8 cellular contexts compared by ENCODE assay signal in the genomic region with DNA sequence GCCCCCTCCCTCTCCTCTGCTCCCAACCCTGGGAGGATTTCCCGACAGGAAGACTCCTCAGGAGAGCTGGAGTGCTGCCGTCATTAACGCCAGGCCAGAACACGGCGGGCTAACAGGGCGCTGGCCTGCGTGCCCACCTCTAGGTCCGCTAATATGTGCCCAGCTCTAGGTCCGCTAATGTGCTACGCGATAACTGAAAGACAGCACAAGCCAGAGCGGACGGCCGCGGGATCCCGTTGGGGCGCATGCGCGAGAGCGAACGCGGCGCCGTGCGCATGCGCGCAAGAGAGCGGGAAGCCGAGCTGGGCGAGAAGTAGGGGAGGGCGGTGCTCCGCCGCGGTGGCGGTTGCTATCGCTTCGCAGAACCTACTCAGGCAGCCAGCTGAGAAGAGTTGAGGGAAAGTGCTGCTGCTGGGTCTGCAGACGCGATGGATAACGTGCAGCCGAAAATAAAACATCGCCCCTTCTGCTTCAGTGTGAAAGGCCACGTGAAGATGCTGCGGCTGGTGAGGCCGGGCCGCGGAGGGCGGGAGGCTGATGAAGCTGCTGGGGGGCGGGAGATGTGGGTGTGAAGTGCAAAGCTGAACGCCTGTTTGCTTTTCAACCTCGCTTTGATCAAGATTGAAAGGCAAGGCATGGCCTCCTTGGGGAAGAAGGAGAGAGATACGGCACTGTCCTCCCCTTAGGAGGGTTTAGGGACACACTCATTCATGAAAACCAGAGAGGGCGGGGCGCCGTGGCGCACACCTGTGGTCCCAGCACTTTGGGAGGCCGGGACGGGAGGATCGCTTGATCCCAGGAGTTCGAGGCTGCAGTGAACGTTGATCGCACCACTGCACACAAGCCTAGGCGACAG. TPM values are rescaled to one million over a fixed set of nuclear protein-coding genes. Genes with fewer than 3 reads are reported as not detected.
A peak's percentile ranks its signal among the peaks of the same experiment; 100 is the strongest.
DNase-seq lines count a peak whose midpoint lies in the region; ATAC-seq and TF ChIP-seq lines count a peak whose summit lies in the region.

TSS of gene CKLF (plus strand) at position 289 of the 856 bp plus-strand sequence. CDS start at position 429, 140 bp downstream.

- peak within 1 kb of the TSS; percentile 90 to 98 (median 96) for H3K4me2 ChIP-seq in BLaER1 treated with 17β-estradiol and CSF1 and Interleukin-3, amounts not matched to agents 10 nM and 100 nM

- H3K27ac ChIP-seq in BLaER1 treated with 17β-estradiol and CSF1 and Interleukin-3, amounts not matched to agents 10 nM and 100 nM: peak within 1 kb of the TSS; percentile 88 to 99 (median 99)
- peak within 1 kb of the TSS; percentile 92 to 97 for H3K27ac ChIP-seq in liver (ENCODE audit: low read depth in 1 of 2, low read length in 2 of 2)

- peak within 1 kb of the TSS; percentile 64 to 89 (median 77) for H3K4me3 ChIP-seq in BLaER1 treated with 17β-estradiol and CSF1 and Interleukin-3, amounts not matched to agents 10 nM and 100 nM
- H3K4me3 ChIP-seq in liver (ENCODE audit: low read depth in 1 of 3, low read length in 3 of 3): peak within 1 kb of the TSS; percentile 57 to 96 (median 88)

- H3K4me1 ChIP-seq in BLaER1 treated with 17β-estradiol and CSF1 and Interleukin-3, amounts not matched to agents 10 nM and 100 nM: peaks cover 82 to 97% (median 86%) of the 10 kb centered on the region in 10 experiments
- H3K4me1 ChIP-seq in liver (ENCODE audit: control insufficient read depth in 4 of 4, insufficient read depth in 4 of 4, low read length in 3 of 4): peaks cover 2 to 31% (median 22%) of the 10 kb centered on the region in 4 donors

- no peaks in the 10 kb centered on the region for H3K27me3 ChIP-seq in BLaER1 treated with 17β-estradiol and CSF1 and Interleukin-3, amounts not matched to agents 10 nM and 100 nM
- H3K27me3 ChIP-seq in liver (ENCODE audit: control insufficient read depth in 4 of 4, insufficient read depth in 4 of 4, low read length in 3 of 4): no peaks in the 10 kb centered on the region

- H3K36me3 ChIP-seq in BLaER1 treated with 17β-estradiol and CSF1 and Interleukin-3, amounts not matched to agents 10 nM and 100 nM: peaks cover 6 to 41% (median 25%) of the 10 kb centered on the region in 11 experiments; a peak in 19 of 22 replicates
- H3K36me3 ChIP-seq in liver (ENCODE audit: control insufficient read depth in 4 of 4, insufficient read depth in 3 of 4, low read depth in 1 of 4, low read length in 3 of 4): no peaks in the 10 kb centered on the region

- ATAC-seq in GM19395 (IDR thresholded peaks at IDR 0.05; ENCODE audit: unreplicated experiment) (peak; percentile 64), HG03558 (IDR thresholded peaks at IDR 0.05; ENCODE audit: extremely low read depth, unreplicated experiment) (peak; percentile 58)

- no peaks in the 10 kb centered on the region for H3K9me3 ChIP-seq in BLaER1 treated with 17β-estradiol and CSF1 and Interleukin-3, amounts not matched to agents 10 nM and 100 nM (replicated peaks in 1 of 11)
- no peaks in the 10 kb centered on the region for H3K9me3 ChIP-seq in liver (ENCODE audit: control insufficient read depth in 4 of 4, low read length in 3 of 4)

- no peak for TF ChIP-seq CTCF in liver (IDR thresholded peaks at IDR 0.05; ENCODE audit: low read depth, low read length, missing input control)

- TF ChIP-seq RAD21 in liver (IDR thresholded peaks at IDR 0.05): peak in 1 of 2 donors; percentile 32

- H3K9ac ChIP-seq in BLaER1 treated with 17β-estradiol and CSF1 and Interleukin-3, amounts not matched to agents 10 nM and 100 nM: peak within 1 kb of the TSS; percentile 74 to 98 (median 96)
- H3K9ac ChIP-seq in liver (ENCODE audit: low read depth in 1 of 2, low read length in 2 of 2): peak within 1 kb of the TSS; percentile 76 to 85

- WGBS in liver: 9% methylated on average over 63 of the region's 63 CpGs

- peaks cover 0 to 30% (median 0%) of the 10 kb centered on the region in 11 experiments; a peak in 7 of 22 replicates for H4K20me1 ChIP-seq in BLaER1 treated with 17β-estradiol and CSF1 and Interleukin-3, amounts not matched to agents 10 nM and 100 nM

- peak; percentile 71 for DNase-seq in NCI-H774 (lab: John Stamatoyannopoulos, UW)
- DNase-seq in activated CD4-positive, alpha-beta T cell treated with anti-CD3 and anti-CD28 coated beads, Interleukin-2, amount 50 U/mL, for 4 hours: peak; percentile 82 to 85
- DNase-seq in dermis blood vessel endothelial cell: peak; percentile 94
- DNase-seq in stimulated activated CD4-positive, alpha-beta T cell treated with anti-CD3 and anti-CD28 coated beads, Interleukin-2, amount 100 ng/mL, for 48 hours: peak; percentile 90 to 93

TF ChIP-seq in liver, 16 proteins besides CTCF, POLR2A, EP300 and RAD21:
- TF ChIP-seq FOXA1 (IDR thresholded peaks at IDR 0.05) (no peak), EGR1 (IDR thresholded peaks at IDR 0.05; ENCODE audit: low read depth in 2 of 2) (no peak), FOXA2 (IDR thresholded peaks at IDR 0.05) (no peak), NR2F2 (IDR thresholded peaks at IDR 0.05) (no peak), ATF3 (IDR thresholded peaks at IDR 0.05) (no peak), TAF1 (conservative IDR thresholded peaks at IDR 0.05) (peak; percentile 60), SP1 (IDR thresholded peaks at IDR 0.05) (no peak), YY1 (IDR thresholded peaks at IDR 0.05) (peak; percentile 82), RXRA (IDR thresholded peaks at IDR 0.05) (no peak), HNF4A (conservative IDR thresholded peaks at IDR 0.05) (no peak), HNF4G (IDR thresholded peaks at IDR 0.05) (no peak), GABPA (IDR thresholded peaks at IDR 0.05 in 1 of 2, conservative IDR thresholded peaks at IDR 0.05 in 1 of 2) (no peak), REST (IDR thresholded peaks at IDR 0.05) (peak; percentile 74), JUND (IDR thresholded peaks at IDR 0.05) (no peak), ZBTB33 (IDR thresholded peaks at IDR 0.05) (peak; percentile 97)
- TF ChIP-seq, protein P1, sequence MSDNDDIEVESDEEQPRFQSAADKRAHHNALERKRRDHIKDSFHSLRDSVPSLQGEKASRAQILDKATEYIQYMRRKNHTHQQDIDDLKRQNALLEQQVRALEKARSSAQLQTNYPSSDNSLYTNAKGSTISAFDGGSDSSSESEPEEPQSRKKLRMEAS (IDR thresholded peaks at IDR 0.05): peak; percentile 92

RNA-seq across cellular contexts. Expression of gene CKLF, which starts in this region (rescaled TPM):
- total RNA-seq in dermis blood vessel endothelial cell: 75.6 and 102 TPM in 2 replicates
- total RNA-seq in liver: 10 to 100 TPM in 1 of 2 donors, 1 to 10 TPM in 1; 9.5 to 36.1 TPM
- polyA plus RNA-seq in liver: 10 to 100 TPM; 19.3 to 23.6 TPM

Comparison
In these comparisons a context has a peak if more than half of its experiments do, and no peak if none do; other contexts are left out.
1. Peak in every context shown above with its lines: DNase-seq, ATAC-seq, H3K4me3 ChIP-seq and H3K27ac ChIP-seq.